In the genomic region with DNA sequence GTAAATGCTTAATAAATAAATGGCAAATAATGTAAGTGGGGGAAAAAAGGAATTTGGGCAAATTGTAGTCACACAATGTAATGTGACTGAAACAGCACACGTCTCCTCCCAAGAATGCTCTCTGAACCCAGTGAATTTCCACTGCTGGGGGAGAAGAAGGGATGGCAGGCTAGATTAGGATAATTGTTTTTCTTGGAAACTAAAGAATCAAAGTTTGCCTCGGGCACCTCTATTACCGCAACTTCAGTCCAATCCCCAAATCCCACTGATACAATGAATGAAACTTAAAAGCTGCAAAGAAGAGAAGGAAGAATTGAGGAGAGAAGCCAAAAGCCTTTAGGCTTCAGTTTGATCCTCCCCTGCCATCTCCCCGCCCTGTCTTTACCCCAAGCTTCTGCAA, we compare ENCODE assay signal across 17 cellular contexts.
DNase-seq lines count a peak whose midpoint lies in the region; ATAC-seq and TF ChIP-seq lines count a peak whose summit lies in the region.
"Had no signal": no experiment of that assay in that cellular context is flagged by ENCODE, and none has a peak within 500 bp of the region (broad histone marks: within the 10 kb centered on the region; RNA-seq: fewer than 3 reads in every experiment).

No MANE protein-coding gene starts in this region.

- no peaks in the 10 kb centered on the region for H3K27me3 Mint-ChIP-seq in chondrocyte (ENCODE audit: low read depth)
- H3K27me3 Mint-ChIP-seq in neural progenitor cell (ENCODE audit: insufficient read depth, low read depth) = no peaks in the 10 kb centered on the region

- no peaks in the 10 kb centered on the region for H4K20me1 ChIP-seq in neural progenitor cell (ENCODE audit: low read depth)

- H3K36me3 ChIP-seq in neural progenitor cell = no peaks in the 10 kb centered on the region

- peak overlapping the region; percentile 66 for H3K27ac ChIP-seq in neural progenitor cell
- H3K27ac ChIP-seq: C4-2B had no signal

- peak overlapping the region; percentile 10 for H2AFZ ChIP-seq in neural progenitor cell (replicated peaks)

- no peaks in the 10 kb centered on the region for H3K27me3 ChIP-seq in neural progenitor cell

- peaks cover 35% of the 10 kb centered on the region for H3K36me3 Mint-ChIP-seq in chondrocyte (ENCODE audit: low read depth)
- H3K36me3 Mint-ChIP-seq in neural progenitor cell = no peaks in the 10 kb centered on the region

- H3K4me3 ChIP-seq in neural progenitor cell = no peak overlapping the region

- no peaks in the 10 kb centered on the region for H3K79me2 ChIP-seq in neural progenitor cell (ENCODE audit: low read depth)

- no peak for TF ChIP-seq CTCF in chondrocyte (IDR thresholded peaks at IDR 0.05)
- no peak for TF ChIP-seq CTCF in neural progenitor cell (IDR thresholded peaks at IDR 0.05)

- no peak overlapping the region for H3K9ac ChIP-seq in neural progenitor cell

- H3K4me3 Mint-ChIP-seq in chondrocyte (ENCODE audit: unreplicated experiment) (no peak overlapping the region), neural progenitor cell (no peak overlapping the region)
- H3K4me3 Mint-ChIP-seq: H9 had no signal

- peaks cover 12% of the 10 kb centered on the region for H3K4me1 ChIP-seq in neural progenitor cell

- peak overlapping the region; percentile 16 for H3K4me2 ChIP-seq in neural progenitor cell

- peaks cover 35% of the 10 kb centered on the region for H3K9me3 Mint-ChIP-seq in chondrocyte (ENCODE audit: low read depth)
- H3K9me3 Mint-ChIP-seq in neural progenitor cell = peaks cover 15% of the 10 kb centered on the region

- ATAC-seq in activated CD4-positive, CD25-positive, alpha-beta regulatory T cell treated with anti-CD3 and anti-CD28 coated beads, Interleukin-2, amount 50 U/mL, for 24 hours = no peak

- peaks cover 6% of the 10 kb centered on the region for H3K9me3 ChIP-seq in neural progenitor cell (ENCODE audit: low read depth)

- H3K27ac Mint-ChIP-seq in chondrocyte (ENCODE audit: unreplicated experiment) = peak overlapping the region; percentile 89
- no peak overlapping the region for H3K27ac Mint-ChIP-seq in neural progenitor cell
- H3K27ac Mint-ChIP-seq: H9 had no signal

- peaks cover 9% of the 10 kb centered on the region for H3F3A ChIP-seq in neural progenitor cell (ENCODE audit: low read depth)

- H3K4me1 Mint-ChIP-seq in chondrocyte (ENCODE audit: low read depth) (peaks cover 53% of the 10 kb centered on the region), neural progenitor cell (peaks cover 2% of the 10 kb centered on the region)

- DNase-seq in EL (peak; percentile 67), RPMI7951 (ENCODE audit: low read depth) (peak; percentile 91), chondrocyte (ENCODE audit: low spot score) (no peak), neural progenitor cell (ENCODE audit: low spot score) (no peak), kidney tubule cell (ENCODE audit: low spot score) (no peak), SKM-1 (lab: John Stamatoyannopoulos, UW; ENCODE audit: unreplicated experiment) (no peak)
- DNase-seq: DMS 273 treated with DMSO at 0.1 percent for 48 hours, H9, Karpas-422, NCI-H1417, NCI-H1930, NCI-H2171, NCI-H446, NCI-H69, OCI-M1 had no signal

Comparison
In these comparisons a context has a peak if more than half of its experiments do, and no peak if none do; other contexts are left out.
1. DNase-seq: peak in EL (single experiment) and RPMI7951 (single experiment); none in chondrocyte (single experiment), neural progenitor cell (single experiment), kidney tubule cell (single experiment) and SKM-1 (single experiment).